Comparison of ENCODE assay signal across 13 cellular contexts in the genomic region with DNA sequence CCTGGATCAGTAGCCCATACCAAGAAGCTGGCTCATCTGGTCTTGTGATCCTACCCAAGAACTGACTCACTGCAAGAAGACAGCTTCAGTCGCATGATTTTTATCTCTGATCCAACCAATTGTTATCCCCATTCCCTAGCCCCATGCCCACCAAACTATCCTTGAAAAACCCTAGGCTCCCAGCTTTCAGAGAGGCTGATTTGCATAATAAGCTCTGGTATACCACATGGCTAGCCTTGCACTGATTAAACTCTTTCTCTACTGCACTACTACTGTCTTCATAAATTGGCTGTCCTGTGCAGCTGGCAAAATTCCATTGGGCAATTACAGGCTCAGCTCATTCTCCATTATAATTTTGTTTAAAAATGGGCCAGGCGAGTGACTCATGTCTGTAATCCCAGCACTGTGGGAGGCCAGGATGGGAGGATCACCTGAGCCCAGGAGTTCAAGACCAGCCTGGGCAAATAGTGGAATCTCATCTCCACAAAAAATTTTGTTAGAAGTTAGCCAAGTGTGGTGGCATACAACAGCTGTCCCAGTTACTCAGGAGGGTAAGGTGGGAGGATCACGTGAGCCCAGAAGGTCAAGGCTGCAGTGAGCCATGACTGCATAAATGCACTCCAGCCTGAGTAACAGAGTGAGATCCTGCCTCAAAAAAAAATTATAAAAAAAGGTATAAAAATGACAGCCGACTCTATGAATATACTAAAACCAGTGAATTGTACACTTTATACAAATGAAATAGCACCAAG.
DNase-seq lines count a peak whose midpoint lies in the region; ATAC-seq and TF ChIP-seq lines count a peak whose summit lies in the region.
"Had no signal": no experiment of that assay in that cellular context is flagged by ENCODE, and none has a peak within 500 bp of the region (broad histone marks: within the 10 kb centered on the region; RNA-seq: fewer than 3 reads in every experiment).

No MANE protein-coding gene starts in this region.

- no peak overlapping the region for H3K4me3 ChIP-seq in A673 (ENCODE audit: low read depth, low read length, poor library complexity, severe bottlenecking)
- no peak overlapping the region for H3K4me3 ChIP-seq in RWPE2 (ENCODE audit: severe bottlenecking)
- no peak overlapping the region for H3K4me3 ChIP-seq in fibroblast of villous mesenchyme (ENCODE audit: low read depth, low read length)

- peak; percentile 44 for DNase-seq in A673 (ENCODE audit: low spot score)
- DNase-seq in HCEC 1CT, result peak; percentile 25
- DNase-seq in RWPE2 (ENCODE audit: low spot score), result peak; percentile 33
- DNase-seq in fibroblast of villous mesenchyme (ENCODE audit: low read depth), result peak; percentile 26
- DNase-seq in NCI-H1417 (lab: John Stamatoyannopoulos, UW), result no peak
- DNase-seq in DMS153 treated with DMSO at 0.1 percent for 48 hours (lab: John Stamatoyannopoulos, UW; ENCODE audit: unreplicated experiment), result no peak
- DNase-seq in GM13976 (ENCODE audit: low spot score), result no peak
- DNase-seq in NCI-H526 treated with DMSO at 0.1 percent for 48 hours (lab: John Stamatoyannopoulos, UW), result no peak
- DNase-seq: activated B cell treated with CpG ODN at 0.5 μM for 24 hours; activated CD8-positive, alpha-beta memory T cell treated with anti-CD3 and anti-CD28 coated beads, Interleukin-2, amount 50 U/mL, for 48 hours; caudate nucleus; Karpas-422; left colon had no signal

- intact Hi-C loops in A673 (cut with micrococcal nuclease; ENCODE audit: unreplicated experiment), result no loop called here

- H3K27ac ChIP-seq in A673 (ENCODE audit: low read depth, low read length, poor library complexity, severe bottlenecking) (no peak overlapping the region), RWPE2 (ENCODE audit: poor library complexity, severe bottlenecking) (peak overlapping the region; percentile 42)

- CTCF ChIA-PET in A673 (lab: Charles Lee), result no interaction called here

- no TSS peak for BruUV-seq in A673 (replicated peaks; lab: Mats Ljungman, UMichigan)

- no peaks in the 10 kb centered on the region for H3K27me3 ChIP-seq in A673 (replicated peaks; ENCODE audit: insufficient read depth, low read depth, low read length, poor library complexity)
- H3K27me3 ChIP-seq in RWPE2 (ENCODE audit: insufficient read depth, poor library complexity, severe bottlenecking), result no peaks in the 10 kb centered on the region

- H3K4me1 ChIP-seq in A673 (ENCODE audit: insufficient read depth, low read length, poor library complexity, severe bottlenecking) (no peaks in the 10 kb centered on the region), RWPE2 (ENCODE audit: insufficient read depth, poor library complexity, severe bottlenecking) (peaks cover 25% of the 10 kb centered on the region)

- H3K36me3 ChIP-seq in A673 (ENCODE audit: insufficient read depth, low read length, poor library complexity, severe bottlenecking), result no peaks in the 10 kb centered on the region
- no peaks in the 10 kb centered on the region for H3K36me3 ChIP-seq in RWPE2 (ENCODE audit: low read depth)

- H3K9me3 ChIP-seq in A673 (ENCODE audit: low read depth, low read length, poor library complexity, severe bottlenecking) (peaks cover 5% of the 10 kb centered on the region), RWPE2 (ENCODE audit: severe bottlenecking) (no peaks in the 10 kb centered on the region)

- ATAC-seq in RWPE2 (ENCODE audit: low read depth), result peak; percentile 44
- ATAC-seq: left colon had no signal

- TF ChIP-seq CTCF in A673 (conservative IDR thresholded peaks at IDR 0.05; ENCODE audit: low read depth, low read length) (no peak), RWPE2 (IDR thresholded peaks at IDR 0.05; ENCODE audit: poor library complexity, severe bottlenecking) (no peak), fibroblast of villous mesenchyme (IDR thresholded peaks at IDR 0.05; ENCODE audit: insufficient read depth, low read depth, low read length) (no peak), GM13976 (IDR thresholded peaks at IDR 0.05; ENCODE audit: borderline replicate concordance, control extremely low read depth, extremely low read depth, insufficient read depth, missing control alignments) (no peak)

- POLR2A ChIA-PET in A673 (lab: Charles Lee; ENCODE audit: low non-redundant PET), result no interaction called here

- in situ Hi-C loops in GM13976 (cut with MboI; ENCODE audit: low sequenced_read_pairs, unreplicated experiment), result no loop called here

Comparison
In these comparisons a context has a peak if more than half of its experiments do, and no peak if none do; other contexts are left out.
1. DNase-seq: peak in A673 (single experiment), HCEC 1CT (single experiment), RWPE2 (single experiment) and fibroblast of villous mesenchyme (single experiment); none in NCI-H1417 (0 of 3), DMS153 treated with DMSO at 0.1 percent for 48 hours (single experiment), GM13976 (single experiment) and NCI-H526 treated with DMSO at 0.1 percent for 48 hours (single experiment).